In the genomic region with DNA sequence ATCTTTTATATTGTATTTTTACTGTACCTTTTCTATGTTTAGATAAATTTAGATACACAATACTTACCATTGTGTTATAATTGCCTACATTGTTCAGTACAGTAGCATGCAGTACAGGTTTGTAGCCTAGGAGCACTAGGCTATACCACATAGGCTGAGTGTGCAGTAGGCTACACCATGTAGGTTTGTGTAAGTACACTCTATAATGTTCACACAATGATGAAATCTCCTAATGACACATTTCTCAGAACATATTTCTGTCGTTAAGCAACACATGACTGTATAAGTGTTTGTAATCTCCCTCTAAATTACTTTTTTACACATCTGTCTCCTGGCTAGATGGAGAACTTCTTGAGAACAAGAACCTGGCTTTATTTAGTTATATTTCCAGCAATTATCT, we compare ENCODE assay signal across 27 cellular contexts. TPM values are rescaled to one million over a fixed set of nuclear protein-coding genes. Genes with fewer than 3 reads are reported as not detected.
"Had no signal": no experiment of that assay in that cellular context is flagged by ENCODE, and none has a peak within 500 bp of the region (broad histone marks: within the 10 kb centered on the region; RNA-seq: fewer than 3 reads in every experiment).

No MANE protein-coding gene starts in this region.

- DNase-seq: activated CD4-positive, alpha-beta T cell treated with anti-CD3 and anti-CD28 coated beads for 36 hours; activated CD4-positive, alpha-beta T cell treated with anti-CD3 and anti-CD28 coated beads, Interleukin-2, amount 10 ng/mL, durations not matched to agents 7 days and 5 days; activated CD4-positive, alpha-beta T cell treated with anti-CD3 and anti-CD28 coated beads, Interleukin-2, amount 50 U/mL, for 48 hours; activated CD8-positive, alpha-beta T cell treated with anti-CD3 and anti-CD28 coated beads, Interleukin-2, amount 10 ng/mL, durations not matched to agents 7 days and 5 days; activated gamma-delta T cell; activated naive CD4-positive, alpha-beta T cell treated with anti-CD3 and anti-CD28 coated beads for 36 hours; activated T-cell treated with anti-CD3 and anti-CD28 coated beads, Interleukin-2, amount 50 U/mL, for 24 hours; adrenal gland; anterior cingulate cortex; Karpas-422; KBM-7; MG63; NCI-H1048; NCI-H1105 treated with DMSO at 0.1 percent for 48 hours; NCI-H1436; NCI-H1694; NCI-H1930; NCI-H2081 treated with DMSO at 0.1 percent for 48 hours; NCI-H226; NCI-H524 treated with DMSO at 0.1 percent for 48 hours; SHP77 treated with DMSO at 0.1 percent for 48 hours; SK-N-SH had no signal

- H3K9me3 ChIP-seq: adrenal gland, MG63, SJSA1, SK-N-SH had no signal

- H3K4me1 ChIP-seq: SJSA1 had no signal

- H3K36me3 ChIP-seq: adrenal gland, MG63, SJSA1 had no signal

- H3K4me3 ChIP-seq: adrenal gland, MG63, SJSA1 had no signal

- H3K27me3 ChIP-seq: adrenal gland, MG63, SJSA1 had no signal

- H3K27ac ChIP-seq: SJSA1 had no signal

- ATAC-seq: activated CD4-positive, alpha-beta T cell treated with anti-CD3 and anti-CD28 coated beads for 36 hours; activated CD4-positive, CD25-positive, alpha-beta regulatory T cell treated with anti-CD3 and anti-CD28 coated beads, Interleukin-2, amount 50 U/mL, for 24 hours; activated CD8-positive, alpha-beta T cell treated with anti-CD3 and anti-CD28 coated beads, Interleukin-2, amount 10 ng/mL, durations not matched to agents 7 days and 5 days; activated naive CD4-positive, alpha-beta T cell treated with anti-CD3 and anti-CD28 coated beads, Interleukin-2, amount 50 U/mL, for 72 hours; Panc1; WTC11 had no signal

RNA-seq across cellular contexts. Expression of gene UCHL1, which starts 40.3 kb away (rescaled TPM):
- total RNA-seq: activated CD4-positive, alpha-beta T cell treated with anti-CD3 and anti-CD28 coated beads, Interleukin-2, amount 10 ng/mL, durations not matched to agents 7 days and 5 days had no signal
